Comparison of ENCODE assay signal across 12 cellular contexts in genomic region chr9:124735121-124735520, GRCh38. TPM values are rescaled to one million over a fixed set of nuclear protein-coding genes. Genes with fewer than 3 reads are reported as not detected.
A peak's percentile ranks its signal among the peaks of the same experiment; 100 is the strongest.
DNase-seq lines count a peak whose midpoint lies in the region; ATAC-seq and TF ChIP-seq lines count a peak whose summit lies in the region.
"Had no signal": no experiment of that assay in that cellular context is flagged by ENCODE, and none has a peak within 500 bp of the region (broad histone marks: within the 10 kb centered on the region; RNA-seq: fewer than 3 reads in every experiment).

No MANE protein-coding gene starts in this region.

- H3K9me3 ChIP-seq in HCT116 (ENCODE audit: control insufficient read depth in 1 of 2, insufficient read depth in 1 of 2, low read depth in 1 of 2, low read length in 2 of 2) (no peaks in the 10 kb centered on the region), PC-9 (ENCODE audit: insufficient read depth, low read depth) (no peaks in the 10 kb centered on the region), esophagus (ENCODE audit: control insufficient read depth in 2 of 2, insufficient read depth in 1 of 2, low read depth in 1 of 2, low read length in 1 of 2) (no peaks in the 10 kb centered on the region)

- ATAC-seq in HCT116 (peak; percentile 80), GM18502 (IDR thresholded peaks at IDR 0.05; ENCODE audit: poor library complexity, unreplicated experiment) (no peak), HG02588 (IDR thresholded peaks at IDR 0.05; ENCODE audit: unreplicated experiment) (no peak)

- H3K36me3 ChIP-seq in HCT116 (ENCODE audit: control insufficient read depth in 1 of 2, insufficient read depth in 2 of 2, low read length in 2 of 2): no peaks in the 10 kb centered on the region; a peak in 1 of 4 replicates
- peaks cover 14% of the 10 kb centered on the region; the same call in 1 of the 2 replicates for H3K36me3 ChIP-seq in PC-9 (ENCODE audit: low read depth)
- no peaks in the 10 kb centered on the region for H3K36me3 ChIP-seq in esophagus (ENCODE audit: control insufficient read depth in 2 of 2, insufficient read depth in 2 of 2, low read length in 1 of 2)

- CTCF ChIA-PET in HCT116 (lab: Charles Lee): interaction anchor here (0.8 to 1.4 kb wide), 4 partner anchors 9 to 118 kb away, joined by 3 to 5 read pairs (median 3); partner anchors contain the start of gene WDR38
- CTCF ChIA-PET in PC-9 (lab: Charles Lee): interaction anchor here (0.7 to 1.8 kb wide), 4 partner anchors 8 to 118 kb away, joined by 3 to 5 read pairs (median 4); partner anchors contain the start of gene WDR38

- H3K36me3 Mint-ChIP-seq in glutamatergic neuron (ENCODE audit: unreplicated experiment): no peaks in the 10 kb centered on the region

- RAD21 ChIA-PET in HCT116 (lab: Charles Lee; ENCODE audit: low non-redundant PET in 1 of 2, low total read pairs in 2 of 2, uncharacterized antibody in 2 of 2, unreplicated experiment in 2 of 2): interaction anchor here in 1 of 2 experiments (0.9 kb wide), 1 partner anchor 14 kb away, joined by 3 read pairs; no protein-coding TSS in a partner anchor

- peaks cover 40 to 44% of the 10 kb centered on the region in 2 experiments for H3K4me1 ChIP-seq in HCT116 (ENCODE audit: control insufficient read depth in 1 of 2, insufficient read depth in 2 of 2, low read length in 2 of 2)
- peaks cover 34% of the 10 kb centered on the region for H3K4me1 ChIP-seq in PC-9 (replicated peaks; ENCODE audit: insufficient read depth)
- no peaks in the 10 kb centered on the region for H3K4me1 ChIP-seq in esophagus (ENCODE audit: control insufficient read depth in 2 of 2, insufficient read depth in 2 of 2, low read length in 1 of 2)

- no peak overlapping the region for H3K27ac Mint-ChIP-seq in glutamatergic neuron (ENCODE audit: unreplicated experiment)

- H3K27ac ChIP-seq in HCT116 (ENCODE audit: low read depth, low read length): peak overlapping the region; percentile 70
- peak overlapping the region; percentile 80 for H3K27ac ChIP-seq in PC-9
- peak overlapping the region; percentile 26 to 65 for H3K27ac ChIP-seq in esophagus (ENCODE audit: low read depth in 2 of 2, low read length in 1 of 2)

- H3K79me2 ChIP-seq in HCT116 (ENCODE audit: insufficient read depth, low read length): peaks cover 52% of the 10 kb centered on the region
- H3K79me2 ChIP-seq in PC-9 (ENCODE audit: low read depth): peaks cover 47% of the 10 kb centered on the region

- H3K4me3 ChIP-seq in HCT116 (replicated peaks in 1 of 2; ENCODE audit: low read depth in 1 of 2, low read length in 2 of 2): peak overlapping the region in 1 of 2 experiments; percentile 8; a peak in 2 of 4 replicates
- H3K4me3 ChIP-seq in PC-9: no peak overlapping the region
- H3K4me3 ChIP-seq in esophagus (ENCODE audit: low read depth in 1 of 2, low read length in 2 of 2): no peak overlapping the region
- no peak overlapping the region for H3K4me3 ChIP-seq in skeletal muscle cell (ENCODE audit: low read depth, low read length)
- H3K4me3 ChIP-seq: dorsolateral prefrontal cortex had no signal

- H3K9ac ChIP-seq in HCT116 (ENCODE audit: low read length): peak overlapping the region; percentile 30

- H3K4me2 ChIP-seq in HCT116 (ENCODE audit: low read length) (peak overlapping the region; percentile 76), PC-9 (peak overlapping the region; percentile 60)

- H2AFZ ChIP-seq in HCT116 (ENCODE audit: low read depth, low read length, poor library complexity, severe bottlenecking) (no peak overlapping the region), PC-9 (no peak overlapping the region)

- H4K20me1 ChIP-seq in HCT116 (ENCODE audit: insufficient read depth): no peaks in the 10 kb centered on the region
- H4K20me1 ChIP-seq in PC-9 (ENCODE audit: insufficient read depth): 0 out of 2 replicates have a peak, but pooled peaks cover 5% of the 10 kb centered on the region

- no peak for TF ChIP-seq CTCF in HCT116 (IDR thresholded peaks at IDR 0.05 in 2 of 3, conservative IDR thresholded peaks at IDR 0.05 in 1 of 3; ENCODE audit: borderline replicate concordance in 1 of 3, insufficient read depth in 1 of 3, low read depth in 2 of 3, low read length in 2 of 3)
- no peak for TF ChIP-seq CTCF in PC-9 (conservative IDR thresholded peaks at IDR 0.05)
- no peak for TF ChIP-seq CTCF in glutamatergic neuron (IDR thresholded peaks at IDR 0.05; ENCODE audit: partially characterized antibody, unreplicated experiment)

- TF ChIP-seq POLR2A in HCT116 (IDR thresholded peaks at IDR 0.05; ENCODE audit: borderline replicate concordance, extremely low read depth, insufficient read depth, insufficient read length): no peak

- no peaks in the 10 kb centered on the region for H3K27me3 Mint-ChIP-seq in glutamatergic neuron (ENCODE audit: unreplicated experiment)

- POLR2A ChIA-PET in HCT116 (lab: Charles Lee): no interaction called here
- POLR2A ChIA-PET in PC-9 (lab: Charles Lee; ENCODE audit: unreplicated experiment): interaction anchor here (0.6 to 1.2 kb wide), 5 partner anchors 9 to 526 kb away, joined by 3 to 10 read pairs (median 6); partner anchors contain the start of gene GAPVD1

- H3K9me2 ChIP-seq in HCT116 (ENCODE audit: insufficient read depth) (no peaks in the 10 kb centered on the region), PC-9 (ENCODE audit: insufficient read depth) (no peaks in the 10 kb centered on the region; the same call in 1 of the 2 replicates)

- no peak for TF ChIP-seq RAD21 in HCT116 (IDR thresholded peaks at IDR 0.05; ENCODE audit: low read depth)

- H3K4me3 Mint-ChIP-seq in glutamatergic neuron (ENCODE audit: unreplicated experiment): no peak overlapping the region

- H3F3A ChIP-seq in PC-9 (ENCODE audit: insufficient read depth, low read depth): peaks cover 31% of the 10 kb centered on the region

- DNase-seq in HCT116 (ENCODE audit: low read depth, low spot score) (peak; percentile 59), PC-9 (peak; percentile 45 to 89), skeletal muscle cell (ENCODE audit: low read depth) (peak; percentile 22), glutamatergic neuron (no peak)
- DNase-seq: activated CD4-positive, alpha-beta T cell treated with anti-CD3 and anti-CD28 coated beads for 48 hours; dorsolateral prefrontal cortex; midbrain; NCI-H526 treated with DMSO at 0.1 percent for 48 hours; stimulated activated CD4-positive, alpha-beta T cell treated with anti-CD3 and anti-CD28 coated beads, Interleukin-2, amount 100 ng/mL, for 48 hours had no signal

- BruUV-seq in HCT116 (replicated peaks; lab: Mats Ljungman, UMichigan) (no TSS peak), PC-9 (replicated peaks; lab: Mats Ljungman, UMichigan) (no TSS peak)

- H3K27me3 ChIP-seq in HCT116 (ENCODE audit: insufficient read depth, low read length) (no peaks in the 10 kb centered on the region), PC-9 (ENCODE audit: insufficient read depth, low read depth) (no peaks in the 10 kb centered on the region), esophagus (ENCODE audit: control insufficient read depth in 1 of 2, insufficient read depth in 2 of 2, low read length in 2 of 2) (no peaks in the 10 kb centered on the region)
- H3K27me3 ChIP-seq: dorsolateral prefrontal cortex had no signal

- H3K4me1 Mint-ChIP-seq in glutamatergic neuron (ENCODE audit: low read depth, unreplicated experiment): no peaks in the 10 kb centered on the region

- peaks cover 2% of the 10 kb centered on the region for H3K9me3 Mint-ChIP-seq in glutamatergic neuron (ENCODE audit: unreplicated experiment)

- intact Hi-C loops in HCT116 (cut with micrococcal nuclease): no loop called here
- intact Hi-C loops in PC-9 (cut with micrococcal nuclease; ENCODE audit: unreplicated experiment): loop anchor here (1.0 to 2.0 kb wide), 3 partner anchors 18 to 77 kb away; partner anchors contain the start of gene NR6A1

TF ChIP-seq in HCT116, 20 proteins besides CTCF, POLR2A, EP300 and RAD21 (continues in another document):
- TF ChIP-seq ZNF274 (IDR thresholded peaks at IDR 0.05; ENCODE audit: low read depth, low read length): no peak
- TF ChIP-seq SRF (IDR thresholded peaks at IDR 0.05; ENCODE audit: low read depth): 0 out of 2 replicates have a peak, but pooled peaks have one; percentile 41
- peak; percentile 43; the same call in 1 of the 2 replicates for TF ChIP-seq SIN3A (IDR thresholded peaks at IDR 0.05; ENCODE audit: low read depth)
- TF ChIP-seq TCF7L2 (IDR thresholded peaks at IDR 0.05; ENCODE audit: borderline replicate concordance, extremely low read depth, insufficient read depth, insufficient read length): peak; percentile 21
- TF ChIP-seq ZFX (IDR thresholded peaks at IDR 0.05): no peak
- peak; percentile 93 for TF ChIP-seq FOSL1 (IDR thresholded peaks at IDR 0.05; ENCODE audit: low read depth)
- TF ChIP-seq JUND (IDR thresholded peaks at IDR 0.05): peak; percentile 83
- peak; percentile 63; the same call in 1 of the 2 replicates for TF ChIP-seq CBX3 (IDR thresholded peaks at IDR 0.05; ENCODE audit: low read depth)
- TF ChIP-seq EZH2phosphoT487 (IDR thresholded peaks at IDR 0.05; ENCODE audit: borderline replicate concordance): no peak
- peak; percentile 71 for TF ChIP-seq SP1 (IDR thresholded peaks at IDR 0.05; ENCODE audit: low read depth)
- peak; percentile 67 for TF ChIP-seq EGR1 (IDR thresholded peaks at IDR 0.05; ENCODE audit: low read depth)
- TF ChIP-seq YY1 (IDR thresholded peaks at IDR 0.05; ENCODE audit: extremely low read depth, insufficient replicate concordance, low read depth, low read length): no peak

RNA-seq across cellular contexts. Expression of gene NR6A1, which starts 36.0 kb away (rescaled TPM):
- total RNA-seq in HCT116 (2021; ENCODE audit: unreplicated experiment) (9.9 TPM), PC-9 (2021) (13.0 TPM in 2 replicates), glutamatergic neuron (ENCODE audit: unreplicated experiment) (51.0 TPM)
- 3.5 and 3.7 TPM in 2 replicates for polyA plus RNA-seq in HCT116 (2012)
- 1 to 10 TPM in 1 of 2 donors, under 1 TPM in 1; 0.68 to 1.4 TPM for polyA plus RNA-seq in esophagus

RNA-seq across cellular contexts. Expression of gene OLFML2A, which starts 41.8 kb away (rescaled TPM):
- total RNA-seq in HCT116 (2021; ENCODE audit: unreplicated experiment) (6.3 TPM), PC-9 (2021) (5.7 and 9.0 TPM in 2 replicates), glutamatergic neuron (ENCODE audit: unreplicated experiment) (not detected)
- polyA plus RNA-seq in HCT116 (2012): 2.8 and 3.3 TPM in 2 replicates
- 1 to 10 TPM; 3.7 to 5.2 TPM for polyA plus RNA-seq in esophagus
